In genomic region chr4:152352645-152353116, GRCh38 we compare ENCODE assay signal across 8 cellular contexts.
DNase-seq lines count a peak whose midpoint lies in the region; ATAC-seq lines count a peak whose summit lies in the region.

No MANE protein-coding gene starts in this region.

- POLR2A ChIA-PET in naive thymus-derived CD8-positive, alpha-beta T cell (lab: Charles Lee) = interaction anchor here (0.6 to 1.8 kb wide), 3 partner anchors 36 to 251 kb away, joined by 3 to 4 read pairs (median 3); no protein-coding TSS in a partner anchor

- no peaks in the 10 kb centered on the region for H3K27me3 Mint-ChIP-seq in naive thymus-derived CD8-positive, alpha-beta T cell

- H3K27ac Mint-ChIP-seq in naive thymus-derived CD8-positive, alpha-beta T cell = peak overlapping the region in 9 of 10 donors; percentile 41 to 90 (median 81)

- DNase-seq in GM04504 (ENCODE audit: low read depth) = peak; percentile 95
- DNase-seq in HCEC 1CT = peak; percentile 89
- DNase-seq in NCI-H1105 (lab: John Stamatoyannopoulos, UW) = peak; percentile 87
- DNase-seq in T1000 (lab: John Stamatoyannopoulos, UW) = peak; percentile 39
- peak; percentile 93 for DNase-seq in fibroblast of gingiva (ENCODE audit: low read depth)
- peak; percentile 4 to 69 (median 33) for DNase-seq in naive thymus-derived CD8-positive, alpha-beta T cell
- DNase-seq in GM19240 (ENCODE audit: insufficient read length, low spot score) = no peak

- peak overlapping the region; percentile 20 to 86 (median 76) for H3K4me3 Mint-ChIP-seq in naive thymus-derived CD8-positive, alpha-beta T cell

- ATAC-seq in naive thymus-derived CD8-positive, alpha-beta T cell = peak; percentile 98 to 99
- no peak for ATAC-seq in HG03439 (IDR thresholded peaks at IDR 0.05; ENCODE audit: unreplicated experiment)

- H3K4me1 Mint-ChIP-seq in naive thymus-derived CD8-positive, alpha-beta T cell = peaks cover 3 to 32% (median 27%) of the 10 kb centered on the region in 4 donors

- H3K9me3 Mint-ChIP-seq in naive thymus-derived CD8-positive, alpha-beta T cell = no peaks in the 10 kb centered on the region

- H3K36me3 Mint-ChIP-seq in naive thymus-derived CD8-positive, alpha-beta T cell = no peaks in the 10 kb centered on the region
